14 cellular contexts compared by ENCODE assay signal in the genomic region with DNA sequence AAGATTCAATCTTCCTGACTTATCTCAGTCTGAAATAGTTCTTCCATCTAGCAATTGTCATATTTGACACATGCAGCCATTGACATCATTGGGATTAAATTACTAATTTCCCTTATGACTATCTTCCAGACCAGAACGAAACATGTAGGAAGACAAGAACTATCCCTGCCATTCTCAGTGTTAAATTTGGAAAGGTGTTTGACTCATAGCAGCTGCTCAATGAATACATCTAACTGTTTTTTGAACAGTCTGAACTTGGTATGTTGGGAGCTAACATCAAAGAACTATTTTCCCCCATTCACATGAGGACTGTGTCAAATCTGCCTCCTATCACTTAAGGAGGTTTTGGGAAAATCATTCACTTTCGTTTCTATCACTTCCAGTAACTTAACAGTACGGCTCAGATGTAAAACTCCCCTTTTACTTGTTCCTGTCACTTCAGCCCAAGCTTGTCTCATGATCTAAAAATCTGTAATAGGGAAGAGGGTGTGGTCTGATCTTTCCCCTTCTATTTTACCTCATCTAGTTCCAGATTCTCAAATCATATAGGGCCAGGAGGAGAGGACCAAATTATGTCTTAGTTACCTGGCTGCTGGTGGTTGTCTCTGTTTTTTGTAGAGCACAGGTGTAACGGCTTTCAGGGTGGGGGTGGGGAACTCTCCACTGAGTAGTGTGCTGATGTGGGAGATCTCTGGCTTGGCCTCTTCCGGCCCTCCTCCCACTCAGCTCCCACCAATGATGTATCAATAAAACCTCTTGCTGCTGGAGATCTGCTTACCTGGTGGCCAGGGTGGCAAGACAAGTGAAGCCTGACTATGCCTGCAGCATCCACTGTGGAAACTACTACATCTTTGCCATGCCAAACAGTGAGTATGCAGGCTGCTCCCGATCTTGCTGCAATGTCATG. TPM values are rescaled to one million over a fixed set of nuclear protein-coding genes. Genes with fewer than 3 reads are reported as not detected.
A peak's percentile ranks its signal among the peaks of the same experiment; 100 is the strongest.
DNase-seq lines count a peak whose midpoint lies in the region; ATAC-seq, FAIRE-seq and TF ChIP-seq lines count a peak whose summit lies in the region.
"Had no signal": no experiment of that assay in that cellular context is flagged by ENCODE, and none has a peak within 500 bp of the region (broad histone marks: within the 10 kb centered on the region; RNA-seq: fewer than 3 reads in every experiment).

No MANE protein-coding gene starts in this region.

- H3K27me3 Mint-ChIP-seq in activated naive CD4-positive, alpha-beta T cell treated with anti-CD3 and anti-CD28 coated beads for 36 hours (ENCODE audit: low read depth), result no peaks in the 10 kb centered on the region
- H3K27me3 Mint-ChIP-seq in activated naive CD8-positive, alpha-beta T cell treated with anti-CD3 and anti-CD28 coated beads, Interleukin-2, amount 50 U/mL, for 24 hours, result no peaks in the 10 kb centered on the region
- H3K27me3 Mint-ChIP-seq: activated naive CD8-positive, alpha-beta T cell had no signal

- peaks cover 10% of the 10 kb centered on the region for H3K9me3 Mint-ChIP-seq in activated naive CD4-positive, alpha-beta T cell treated with anti-CD3 and anti-CD28 coated beads for 36 hours
- peaks cover 18% of the 10 kb centered on the region for H3K9me3 Mint-ChIP-seq in activated naive CD8-positive, alpha-beta T cell treated with anti-CD3 and anti-CD28 coated beads, Interleukin-2, amount 50 U/mL, for 24 hours

- ATAC-seq in activated naive CD8-positive, alpha-beta T cell treated with anti-CD3 and anti-CD28 coated beads, Interleukin-2, amount 50 U/mL, for 24 hours, result peak; percentile 38
- peak; percentile 53 for ATAC-seq in stimulated activated naive CD8-positive, alpha-beta T cell treated with anti-CD3 and anti-CD28 coated beads, Interleukin-15, Interleukin-2, amounts not matched to agents 100 U/mL and 50 U/mL, for 24 hours
- no peak for ATAC-seq in SK-N-SH treated with all-trans-retinoic acid at 6 μM for 48 hours

- DNase-seq in activated naive CD4-positive, alpha-beta T cell treated with anti-CD3 and anti-CD28 coated beads for 36 hours, result peak; percentile 73
- no peak for DNase-seq in activated naive CD4-positive, alpha-beta T cell treated with anti-CD3 and anti-CD28 coated beads, Interleukin-2, amount 50 U/mL, for 16 hours
- DNase-seq in Karpas-422 (no peak), GM19238 (ENCODE audit: insufficient read length, low spot score) (no peak), D721Med (ENCODE audit: insufficient read length, low spot score) (no peak)
- no peak for DNase-seq in activated naive CD8-positive, alpha-beta T cell treated with anti-CD3 and anti-CD28 coated beads, Interleukin-2, amount 50 U/mL, for 24 hours
- DNase-seq in stimulated activated naive CD8-positive, alpha-beta T cell treated with anti-CD3 and anti-CD28 coated beads, Interleukin-15, Interleukin-2, amounts not matched to agents 100 U/mL and 50 U/mL, for 24 hours, result no peak
- DNase-seq: HCEC 1CT, KG1, NCI-H2227 treated with DMSO at 0.1 percent for 48 hours had no signal

- H4K20me1 ChIP-seq in Karpas-422 (ENCODE audit: insufficient read depth, low read depth, low read length), result no peaks in the 10 kb centered on the region

- H3K4me3 ChIP-seq in Karpas-422 (ENCODE audit: low read length), result no peak overlapping the region

- CTCF ChIA-PET in activated naive CD4-positive, alpha-beta T cell treated with anti-CD3 and anti-CD28 coated beads for 36 hours (lab: Charles Lee), result interaction anchor here (0.7 to 4.8 kb wide), 22 partner anchors 8 to 281 kb away, joined by 3 to 34 read pairs (median 4); a partner anchor contains a TSS

- no peak overlapping the region for H3K4me3 Mint-ChIP-seq in activated naive CD4-positive, alpha-beta T cell treated with anti-CD3 and anti-CD28 coated beads for 36 hours
- no peak overlapping the region for H3K4me3 Mint-ChIP-seq in activated naive CD8-positive, alpha-beta T cell treated with anti-CD3 and anti-CD28 coated beads, Interleukin-2, amount 50 U/mL, for 24 hours
- H3K4me3 Mint-ChIP-seq: activated naive CD8-positive, alpha-beta T cell had no signal

- no peak for FAIRE-seq in D721Med (lab: Jason Lieb, UNC)
- FAIRE-seq: colon, TTC549 had no signal

- peaks cover 42% of the 10 kb centered on the region for H3K4me1 ChIP-seq in Karpas-422 (ENCODE audit: low read length)

- 0 out of 2 replicates have a peak, but pooled peaks cover 3% of the 10 kb centered on the region for H3K27me3 ChIP-seq in Karpas-422 (ENCODE audit: low read length)

- no peak overlapping the region for H3K27ac Mint-ChIP-seq in activated naive CD4-positive, alpha-beta T cell treated with anti-CD3 and anti-CD28 coated beads for 36 hours
- H3K27ac Mint-ChIP-seq in activated naive CD8-positive, alpha-beta T cell treated with anti-CD3 and anti-CD28 coated beads, Interleukin-2, amount 50 U/mL, for 24 hours, result no peak overlapping the region
- H3K27ac Mint-ChIP-seq: activated naive CD8-positive, alpha-beta T cell had no signal

- no peaks in the 10 kb centered on the region for H3K36me3 ChIP-seq in Karpas-422 (ENCODE audit: insufficient read depth, low read length)

- no peak overlapping the region for H3K9ac ChIP-seq in Karpas-422 (ENCODE audit: low read length)

- H2AFZ ChIP-seq in Karpas-422 (ENCODE audit: low read length), result no peak overlapping the region

- no peak overlapping the region for H3K27ac ChIP-seq in Karpas-422 (ENCODE audit: low read length)

- peak overlapping the region; percentile 19 for H3K4me2 ChIP-seq in Karpas-422 (ENCODE audit: low read depth, low read length, poor library complexity, severe bottlenecking)

- intact Hi-C loops in activated naive CD4-positive, alpha-beta T cell treated with anti-CD3 and anti-CD28 coated beads for 36 hours (cut with micrococcal nuclease), result loop anchor here (1.0 to 10.0 kb wide), 11 partner anchors 8 to 1658 kb away; a partner anchor contains a TSS

- no peaks in the 10 kb centered on the region for H3K79me2 ChIP-seq in Karpas-422 (ENCODE audit: low read length)

- no peaks in the 10 kb centered on the region for H3K9me2 ChIP-seq in Karpas-422 (replicated peaks; ENCODE audit: insufficient read depth, low read length)

- H3K4me1 Mint-ChIP-seq in activated naive CD4-positive, alpha-beta T cell treated with anti-CD3 and anti-CD28 coated beads for 36 hours (ENCODE audit: low read depth), result peaks cover 44% of the 10 kb centered on the region
- peaks cover 35% of the 10 kb centered on the region for H3K4me1 Mint-ChIP-seq in activated naive CD8-positive, alpha-beta T cell treated with anti-CD3 and anti-CD28 coated beads, Interleukin-2, amount 50 U/mL, for 24 hours

- H3K36me3 Mint-ChIP-seq in activated naive CD4-positive, alpha-beta T cell treated with anti-CD3 and anti-CD28 coated beads for 36 hours (ENCODE audit: low read depth), result peaks cover 42% of the 10 kb centered on the region
- H3K36me3 Mint-ChIP-seq in activated naive CD8-positive, alpha-beta T cell treated with anti-CD3 and anti-CD28 coated beads, Interleukin-2, amount 50 U/mL, for 24 hours (ENCODE audit: low read depth), result peaks cover 37% of the 10 kb centered on the region

- peaks cover 4% of the 10 kb centered on the region; the same call in 1 of the 2 replicates for H3K9me3 ChIP-seq in Karpas-422 (ENCODE audit: low read length)

- no peak for TF ChIP-seq CTCF in D721Med (IDR thresholded peaks at IDR 0.05; ENCODE audit: insufficient read depth, missing control alignments)

TF ChIP-seq in SK-N-SH treated with all-trans-retinoic acid at 6 μM for 48 hours, 23 proteins besides CTCF, POLR2A, EP300 and RAD21:
- no peak for TF ChIP-seq ZNF565 (CRISPR knock-in tag; conservative IDR thresholded peaks at IDR 0.05; ENCODE audit: low read depth)

RNA-seq across cellular contexts. Expression of a gene that starts 26.2 kb away (rescaled TPM):
- total RNA-seq in activated naive CD4-positive, alpha-beta T cell treated with anti-CD3 and anti-CD28 coated beads for 36 hours, result 100 to 1,000 TPM; 101 to 112 TPM
- total RNA-seq in Karpas-422 (2014; rRNA removed; shearing (Covaris generic); ENCODE audit: low replicate concordance), result 0.30 and 1.1 TPM in 2 replicates

RNA-seq across cellular contexts. Expression of a gene that starts 38.6 kb away (rescaled TPM):
- 100 to 1,000 TPM; 338 to 340 TPM for total RNA-seq in activated naive CD4-positive, alpha-beta T cell treated with anti-CD3 and anti-CD28 coated beads for 36 hours
- 26.9 and 56.3 TPM in 2 replicates for total RNA-seq in Karpas-422 (2014; rRNA removed; shearing (Covaris generic); ENCODE audit: low replicate concordance)

Comparison
In these comparisons a context has a peak if more than half of its experiments do, and no peak if none do; other contexts are left out.
1. RNA of a gene that starts 26.2 kb away (total RNA-seq): 101 to 112 TPM in activated naive CD4-positive, alpha-beta T cell treated with anti-CD3 and anti-CD28 coated beads for 36 hours; 0.30 to 1.1 TPM in Karpas-422; every median in the first group is over 10 times any median in the second.